In genomic region chr14:69982220-69982795, GRCh38 we compare ENCODE assay signal across 1 cellular context.
TF ChIP-seq lines count a peak whose summit lies in the region.

No MANE protein-coding gene starts in this region.

TF ChIP-seq in IMR-90, 13 proteins besides CTCF, POLR2A, EP300 and RAD21:
- no peak for TF ChIP-seq SMC3 (IDR thresholded peaks at IDR 0.05; ENCODE audit: low read depth, low read length)
- TF ChIP-seq FOS (IDR thresholded peaks at IDR 0.05; ENCODE audit: low read depth, low read length), result peak; percentile 6; the same call in 1 of the 2 replicates
- TF ChIP-seq RCOR1 (IDR thresholded peaks at IDR 0.05; ENCODE audit: insufficient replicate concordance, low read length), result no peak
- TF ChIP-seq MAFK (IDR thresholded peaks at IDR 0.05; ENCODE audit: low read depth, low read length), result no peak
- TF ChIP-seq NFE2L2 (IDR thresholded peaks at IDR 0.05; ENCODE audit: low read depth, low read length), result no peak
